Comparison of ENCODE assay signal across 8 cellular contexts in genomic region chr19:47124937-47125668, GRCh38. TPM values are rescaled to one million over a fixed set of nuclear protein-coding genes. Genes with fewer than 3 reads are reported as not detected.
DNase-seq lines count a peak whose midpoint lies in the region; ATAC-seq and TF ChIP-seq lines count a peak whose summit lies in the region.

No MANE protein-coding gene starts in this region.

- TF ChIP-seq CTCF in OCI-LY1 (IDR thresholded peaks at IDR 0.05; ENCODE audit: low read length): peak; percentile 75; the same call in 1 of the 2 replicates
- peak; percentile 88 for TF ChIP-seq CTCF in type B pancreatic cell (conservative IDR thresholded peaks at IDR 0.05)

- no peak overlapping the region for H3K27ac ChIP-seq in OCI-LY1 (ENCODE audit: low read depth, low read length, poor library complexity, severe bottlenecking)

- no peak overlapping the region for H3K4me2 ChIP-seq in OCI-LY1 (ENCODE audit: low read length)

- no peak overlapping the region for H3K4me3 Mint-ChIP-seq in type B pancreatic cell

- no peaks in the 10 kb centered on the region for H3K27me3 Mint-ChIP-seq in type B pancreatic cell

- DNase-seq in EL (peak; percentile 75), Kasumi-1 (lab: John Stamatoyannopoulos, UW) (peak; percentile 75 to 82), left kidney (ENCODE audit: low read depth, low spot score) (peak; percentile 88), type B pancreatic cell (ENCODE audit: extremely low spot score, unreplicated experiment) (no peak)
- peak; percentile 46 for DNase-seq in central memory CD4-positive, alpha-beta T cell

- ATAC-seq in GM21360 (IDR thresholded peaks at IDR 0.05; ENCODE audit: unreplicated experiment): no peak
- no peak for ATAC-seq in GM18502 (IDR thresholded peaks at IDR 0.05; ENCODE audit: poor library complexity, unreplicated experiment)

- no peaks in the 10 kb centered on the region for H3K36me3 ChIP-seq in OCI-LY1 (ENCODE audit: insufficient read depth, low read length)

- H3K9me3 Mint-ChIP-seq in type B pancreatic cell: no peaks in the 10 kb centered on the region

- peak overlapping the region; percentile 62 for H3K27ac Mint-ChIP-seq in type B pancreatic cell

- no peaks in the 10 kb centered on the region for H3F3A ChIP-seq in OCI-LY1 (ENCODE audit: insufficient read depth, low read length)

- H3K79me2 ChIP-seq in OCI-LY1 (ENCODE audit: insufficient read depth, low read length): no peaks in the 10 kb centered on the region

- no peaks in the 10 kb centered on the region for H3K4me1 ChIP-seq in OCI-LY1 (ENCODE audit: insufficient read depth, low read length, severe bottlenecking)

- H3K9me3 ChIP-seq in OCI-LY1 (ENCODE audit: low read length): no peaks in the 10 kb centered on the region

- no peak overlapping the region for H2AFZ ChIP-seq in OCI-LY1 (ENCODE audit: low read length)

- H3K27me3 ChIP-seq in OCI-LY1 (ENCODE audit: insufficient read depth, low read length): no peaks in the 10 kb centered on the region

- no peaks in the 10 kb centered on the region for H3K36me3 Mint-ChIP-seq in type B pancreatic cell

- H3K4me3 ChIP-seq in OCI-LY1 (ENCODE audit: low read depth, low read length, poor library complexity, severe bottlenecking): no peak overlapping the region

- H3K4me1 Mint-ChIP-seq in type B pancreatic cell (ENCODE audit: unreplicated experiment): peaks cover 9% of the 10 kb centered on the region

- no peaks in the 10 kb centered on the region for H3K9me2 ChIP-seq in OCI-LY1 (ENCODE audit: low read depth, low read length)

- H3K9ac ChIP-seq in OCI-LY1 (ENCODE audit: low read length): no peak overlapping the region

- H4K20me1 ChIP-seq in OCI-LY1 (ENCODE audit: insufficient read depth, low read length): no peaks in the 10 kb centered on the region

RNA-seq across cellular contexts. Expression of gene SAE1, which starts 5.5 kb away (rescaled TPM):
- total RNA-seq in type B pancreatic cell (ENCODE audit: low replicate concordance): 102 and 155 TPM in 2 replicates

RNA-seq across cellular contexts. Expression of gene ZC3H4, which starts 11.5 kb away (rescaled TPM):
- 59.9 and 71.4 TPM in 2 replicates for total RNA-seq in type B pancreatic cell (ENCODE audit: low replicate concordance)
